Comparison of ENCODE assay signal across 15 cellular contexts in the genomic region with DNA sequence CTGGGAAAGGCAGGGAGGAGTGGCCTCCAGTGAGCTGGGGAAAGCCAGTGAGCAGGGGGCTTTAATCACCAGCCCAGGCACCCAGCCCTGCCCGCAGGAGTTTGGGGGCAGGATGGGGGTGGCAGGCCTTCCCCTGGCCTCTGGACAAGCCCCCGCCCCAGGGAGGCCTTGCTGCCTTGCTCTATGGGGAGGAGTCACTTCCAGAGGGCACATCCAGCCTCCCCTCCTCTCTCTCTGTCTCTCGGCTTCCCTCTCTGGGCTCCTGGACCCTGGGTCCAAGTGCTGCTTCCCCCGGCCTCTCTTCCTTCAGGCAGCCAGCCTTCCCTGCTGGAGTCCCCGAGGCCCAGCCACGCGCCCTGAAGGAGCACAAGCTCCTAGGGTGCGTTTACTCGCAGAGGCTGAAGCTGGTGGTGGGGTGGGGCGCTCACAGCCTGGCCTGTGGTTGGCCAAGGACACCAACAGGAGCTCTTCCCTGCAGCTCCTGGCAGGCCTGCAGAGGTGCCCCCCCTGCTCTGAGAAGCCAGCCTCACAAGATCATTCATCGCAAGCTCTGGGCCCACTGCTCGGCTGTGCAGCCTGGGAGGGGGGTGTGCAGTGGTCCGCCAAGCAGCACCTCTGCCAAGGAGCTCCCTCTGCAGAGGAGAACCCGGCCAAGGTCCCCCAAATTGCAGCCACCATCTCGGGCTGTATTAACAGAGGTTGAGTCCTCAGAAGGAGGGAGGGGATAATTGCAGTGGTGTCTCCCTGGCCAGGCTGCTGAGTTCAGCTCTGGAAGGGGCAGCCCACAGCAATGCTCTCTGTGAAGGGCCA.
"Had no signal": no experiment of that assay in that cellular context is flagged by ENCODE, and none has a peak within 500 bp of the region (broad histone marks: within the 10 kb centered on the region; RNA-seq: fewer than 3 reads in every experiment).

No MANE protein-coding gene starts in this region.

- H3K4me3 ChIP-seq: dorsolateral prefrontal cortex, esophagus muscularis mucosa, sigmoid colon, testis had no signal

- H3K27ac Mint-ChIP-seq: activated CD4-positive, alpha-beta memory T cell treated with anti-CD3 and anti-CD28 coated beads, Interleukin-2, amount 10 ng/mL, durations not matched to agents 7 days and 5 days; activated naive CD8-positive, alpha-beta T cell; T-helper 2 cell treated with Interferon-gamma antibody and Interleukin-4, amounts not matched to agents 5 μg/mL and 100 μg/mL, for 36 hours had no signal

- ATAC-seq: left lobe of liver; stimulated activated naive CD8-positive, alpha-beta T cell treated with anti-CD3 and anti-CD28 coated beads, Interleukin-15, amount 100 ng/mL, for 72 hours had no signal

- H3K4me3 Mint-ChIP-seq: activated CD4-positive, alpha-beta memory T cell treated with anti-CD3 and anti-CD28 coated beads, Interleukin-2, amount 10 ng/mL, durations not matched to agents 7 days and 5 days; activated naive CD8-positive, alpha-beta T cell; stimulated activated naive CD8-positive, alpha-beta T cell treated with anti-CD3 and anti-CD28 coated beads, Interleukin-15, amount 100 ng/mL, for 72 hours; T-helper 2 cell treated with Interferon-gamma antibody and Interleukin-4, amounts not matched to agents 5 μg/mL and 100 μg/mL, for 36 hours had no signal

- H3K4me1 ChIP-seq: testis had no signal

- H3K27ac ChIP-seq: testis had no signal

- H3K9me3 Mint-ChIP-seq: activated CD4-positive, alpha-beta memory T cell treated with anti-CD3 and anti-CD28 coated beads, Interleukin-2, amount 10 ng/mL, durations not matched to agents 7 days and 5 days; stimulated activated naive CD8-positive, alpha-beta T cell treated with anti-CD3 and anti-CD28 coated beads, Interleukin-15, amount 100 ng/mL, for 72 hours; T-helper 2 cell treated with Interferon-gamma antibody and Interleukin-4, amounts not matched to agents 5 μg/mL and 100 μg/mL, for 36 hours had no signal

- H3K36me3 Mint-ChIP-seq: activated naive CD8-positive, alpha-beta T cell had no signal

- H3K9me3 ChIP-seq: esophagus muscularis mucosa, sigmoid colon, testis had no signal

- DNase-seq: activated CD4-positive, alpha-beta memory T cell treated with anti-CD3 and anti-CD28 coated beads, Interleukin-2, amount 10 ng/mL, durations not matched to agents 7 days and 5 days; activated CD4-positive, CD25-positive, alpha-beta regulatory T cell treated with anti-CD3 and anti-CD28 coated beads, Interleukin-2, amount 50 U/mL, for 72 hours; activated gamma-delta T cell; activated T-cell treated with anti-CD3 and anti-CD28 coated beads, Interleukin-2, amount 50 U/mL, for 48 hours; dorsolateral prefrontal cortex; mesenchymal stem cell; stimulated activated CD4-positive, alpha-beta T cell treated with anti-CD3 and anti-CD28 coated beads, Interleukin-4, amount 100 ng/mL, for 1 hour; stimulated activated CD8-positive, alpha-beta memory T cell treated with anti-CD3 and anti-CD28 coated beads, Interleukin-4, amount 100 ng/mL, for 48 hours; stimulated activated naive CD8-positive, alpha-beta T cell treated with anti-CD3 and anti-CD28 coated beads, Interleukin-15, amount 100 ng/mL, for 72 hours; testis had no signal

- H3K27me3 ChIP-seq: dorsolateral prefrontal cortex, esophagus muscularis mucosa, sigmoid colon, testis had no signal

- H3K4me1 Mint-ChIP-seq: activated CD4-positive, alpha-beta memory T cell treated with anti-CD3 and anti-CD28 coated beads, Interleukin-2, amount 10 ng/mL, durations not matched to agents 7 days and 5 days had no signal

- H3K27me3 Mint-ChIP-seq: activated CD4-positive, alpha-beta memory T cell treated with anti-CD3 and anti-CD28 coated beads, Interleukin-2, amount 10 ng/mL, durations not matched to agents 7 days and 5 days; activated naive CD8-positive, alpha-beta T cell; stimulated activated naive CD8-positive, alpha-beta T cell treated with anti-CD3 and anti-CD28 coated beads, Interleukin-15, amount 100 ng/mL, for 72 hours had no signal
